In genomic region chr1:75725256-75725655, GRCh38 we compare ENCODE assay signal across 8 cellular contexts. TPM values are rescaled to one million over a fixed set of nuclear protein-coding genes. Genes with fewer than 3 reads are reported as not detected.
DNase-seq lines count a peak whose midpoint lies in the region; ATAC-seq lines count a peak whose summit lies in the region.

No MANE protein-coding gene starts in this region.

- no peaks in the 10 kb centered on the region for H3K9me3 Mint-ChIP-seq in activated CD8-positive, alpha-beta memory T cell treated with anti-CD3 and anti-CD28 coated beads, Interleukin-2, amount 10 ng/mL, durations not matched to agents 7 days and 5 days (ENCODE audit: low read depth)
- H3K9me3 Mint-ChIP-seq in activated T-helper 17 cell treated with anti-CD3 and anti-CD28 coated beads, Interleukin-2, amount 50 U/mL, for 72 hours: no peaks in the 10 kb centered on the region
- H3K9me3 Mint-ChIP-seq in stimulated activated naive B cell treated with anti-CD40 and anti-IgM and Interleukin-4, amounts not matched to agents 10 μg/mL and 1 μg/mL and 100 μg/mL, for 72 hours: no peaks in the 10 kb centered on the region

- H3K9ac ChIP-seq in iPS-15b (ENCODE audit: low read depth, low read length): peak overlapping the region; percentile 65

- peak overlapping the region; percentile 99 for H3K4me3 Mint-ChIP-seq in activated CD8-positive, alpha-beta memory T cell treated with anti-CD3 and anti-CD28 coated beads, Interleukin-2, amount 10 ng/mL, durations not matched to agents 7 days and 5 days
- H3K4me3 Mint-ChIP-seq in activated T-helper 17 cell treated with anti-CD3 and anti-CD28 coated beads, Interleukin-2, amount 50 U/mL, for 72 hours: peak overlapping the region; percentile 86
- H3K4me3 Mint-ChIP-seq in stimulated activated naive B cell treated with anti-CD40 and anti-IgM and Interleukin-4, amounts not matched to agents 10 μg/mL and 1 μg/mL and 100 μg/mL, for 72 hours: peak overlapping the region; percentile 100

- CTCF ChIA-PET in activated CD8-positive, alpha-beta memory T cell treated with anti-CD3 and anti-CD28 coated beads, Interleukin-2, amount 10 ng/mL, durations not matched to agents 7 days and 5 days (lab: Charles Lee): no interaction called here

- peaks cover 10% of the 10 kb centered on the region for H3K4me1 ChIP-seq in iPS-15b (ENCODE audit: control insufficient read depth, insufficient read depth, low read length)

- H3K27ac Mint-ChIP-seq in activated CD8-positive, alpha-beta memory T cell treated with anti-CD3 and anti-CD28 coated beads, Interleukin-2, amount 10 ng/mL, durations not matched to agents 7 days and 5 days: peak overlapping the region; percentile 95
- peak overlapping the region; percentile 84 for H3K27ac Mint-ChIP-seq in activated T-helper 17 cell treated with anti-CD3 and anti-CD28 coated beads, Interleukin-2, amount 50 U/mL, for 72 hours
- peak overlapping the region; percentile 99 for H3K27ac Mint-ChIP-seq in stimulated activated naive B cell treated with anti-CD40 and anti-IgM and Interleukin-4, amounts not matched to agents 10 μg/mL and 1 μg/mL and 100 μg/mL, for 72 hours

- H3K36me3 ChIP-seq in iPS-15b (ENCODE audit: control insufficient read depth, insufficient read depth, low read length): peaks cover 2% of the 10 kb centered on the region

- H3K36me3 Mint-ChIP-seq in activated CD8-positive, alpha-beta memory T cell treated with anti-CD3 and anti-CD28 coated beads, Interleukin-2, amount 10 ng/mL, durations not matched to agents 7 days and 5 days: peaks cover 9% of the 10 kb centered on the region
- H3K36me3 Mint-ChIP-seq in activated T-helper 17 cell treated with anti-CD3 and anti-CD28 coated beads, Interleukin-2, amount 50 U/mL, for 72 hours (ENCODE audit: low read depth): peaks cover 4% of the 10 kb centered on the region
- H3K36me3 Mint-ChIP-seq in stimulated activated naive B cell treated with anti-CD40 and anti-IgM and Interleukin-4, amounts not matched to agents 10 μg/mL and 1 μg/mL and 100 μg/mL, for 72 hours: peaks cover 11 to 12% of the 10 kb centered on the region in 2 donors

- H3K4me1 Mint-ChIP-seq in activated CD8-positive, alpha-beta memory T cell treated with anti-CD3 and anti-CD28 coated beads, Interleukin-2, amount 10 ng/mL, durations not matched to agents 7 days and 5 days: peaks cover 30% of the 10 kb centered on the region
- peaks cover 6% of the 10 kb centered on the region for H3K4me1 Mint-ChIP-seq in activated T-helper 17 cell treated with anti-CD3 and anti-CD28 coated beads, Interleukin-2, amount 50 U/mL, for 72 hours
- peaks cover 18 to 34% of the 10 kb centered on the region in 2 donors for H3K4me1 Mint-ChIP-seq in stimulated activated naive B cell treated with anti-CD40 and anti-IgM and Interleukin-4, amounts not matched to agents 10 μg/mL and 1 μg/mL and 100 μg/mL, for 72 hours

- no peaks in the 10 kb centered on the region for H3K9me3 ChIP-seq in iPS-15b (ENCODE audit: control insufficient read depth, insufficient read depth, low read length)

- no peak for DNase-seq in activated CD8-positive, alpha-beta memory T cell treated with anti-CD3 and anti-CD28 coated beads, Interleukin-2, amount 10 ng/mL, durations not matched to agents 7 days and 5 days
- no peak for DNase-seq in activated CD8-positive, alpha-beta memory T cell treated with anti-CD3 and anti-CD28 coated beads, Interleukin-2, amount 50 U/mL, for 4 hours
- DNase-seq in stimulated activated naive B cell treated with anti-CD40 and anti-IgM and Interleukin-4, amounts not matched to agents 10 μg/mL and 1 μg/mL and 100 μg/mL, for 72 hours: no peak
- no peak for DNase-seq in Ammon's horn (ENCODE audit: low spot score)

- peak overlapping the region; percentile 87 for H3K4me3 ChIP-seq in iPS-15b (ENCODE audit: low read depth, low read length)

- no peak for ATAC-seq in activated CD8-positive, alpha-beta memory T cell treated with anti-CD3 and anti-CD28 coated beads, Interleukin-2, amount 10 ng/mL, durations not matched to agents 7 days and 5 days
- ATAC-seq in activated T-helper 17 cell treated with anti-CD3 and anti-CD28 coated beads, Interleukin-2, amount 50 U/mL, for 72 hours (replicated peaks): no peak
- no peak for ATAC-seq in stimulated activated naive B cell treated with anti-CD40 and anti-IgM and Interleukin-4, amounts not matched to agents 10 μg/mL and 1 μg/mL and 100 μg/mL, for 72 hours (replicated peaks)
- no peak for ATAC-seq in GM18909 (IDR thresholded peaks at IDR 0.05; ENCODE audit: poor library complexity, unreplicated experiment)
- ATAC-seq in HG02885 (IDR thresholded peaks at IDR 0.05; ENCODE audit: poor library complexity, unreplicated experiment): no peak

- no peaks in the 10 kb centered on the region for H3K27me3 Mint-ChIP-seq in activated CD8-positive, alpha-beta memory T cell treated with anti-CD3 and anti-CD28 coated beads, Interleukin-2, amount 10 ng/mL, durations not matched to agents 7 days and 5 days
- H3K27me3 Mint-ChIP-seq in activated T-helper 17 cell treated with anti-CD3 and anti-CD28 coated beads, Interleukin-2, amount 50 U/mL, for 72 hours: no peaks in the 10 kb centered on the region
- no peaks in the 10 kb centered on the region for H3K27me3 Mint-ChIP-seq in stimulated activated naive B cell treated with anti-CD40 and anti-IgM and Interleukin-4, amounts not matched to agents 10 μg/mL and 1 μg/mL and 100 μg/mL, for 72 hours

- no peaks in the 10 kb centered on the region for H3K27me3 ChIP-seq in iPS-15b (ENCODE audit: control insufficient read depth, insufficient read depth, low read length)

RNA-seq across cellular contexts. Expression of gene ACADM, which starts 0.7 kb away (rescaled TPM):
- 10 to 100 TPM; 39.2 to 52.8 TPM for total RNA-seq in activated CD8-positive, alpha-beta memory T cell treated with anti-CD3 and anti-CD28 coated beads, Interleukin-2, amount 10 ng/mL, durations not matched to agents 7 days and 5 days
- total RNA-seq in activated T-helper 17 cell treated with anti-CD3 and anti-CD28 coated beads, Interleukin-2, amount 50 U/mL, for 72 hours: 10 to 100 TPM; 41.3 to 61.9 TPM
